Comparison of ENCODE assay signal across 9 cellular contexts in genomic region chr9:5832093-5832542, GRCh38. TPM values are rescaled to one million over a fixed set of nuclear protein-coding genes. Genes with fewer than 3 reads are reported as not detected.
A peak's percentile ranks its signal among the peaks of the same experiment; 100 is the strongest.
DNase-seq lines count a peak whose midpoint lies in the region; ATAC-seq and TF ChIP-seq lines count a peak whose summit lies in the region.
"Had no signal": no experiment of that assay in that cellular context is flagged by ENCODE, and none has a peak within 500 bp of the region (broad histone marks: within the 10 kb centered on the region; RNA-seq: fewer than 3 reads in every experiment).

No MANE protein-coding gene starts in this region.

- no peak overlapping the region for H2AK5ac ChIP-seq in mesenchymal stem cell (ENCODE audit: low read length, severe bottlenecking)

- peak overlapping the region in 1 of 2 experiments; percentile 99 for H3K14ac ChIP-seq in mesenchymal stem cell (ENCODE audit: low read length in 2 of 2)

- no peaks in the 10 kb centered on the region for H3K9me3 Mint-ChIP-seq in CD8-positive, alpha-beta T cell
- H3K9me3 Mint-ChIP-seq in central memory CD8-positive, alpha-beta T cell, result no peaks in the 10 kb centered on the region

- 10% methylated on average over 6 of the region's 9 CpGs for WGBS in mesenchymal stem cell
- 3 to 5% methylated on average over 8 to 9 of the region's 9 CpGs for WGBS in upper lobe of left lung, 2 donors

- no peaks in the 10 kb centered on the region for H3K36me3 ChIP-seq in CD8-positive, alpha-beta T cell (ENCODE audit: insufficient read depth, low read length)
- H3K36me3 ChIP-seq in H7 (replicated peaks; ENCODE audit: control insufficient read depth, insufficient read depth, low read length), result no peaks in the 10 kb centered on the region; the same call in 1 of the 2 replicates
- H3K36me3 ChIP-seq in NT2/D1 (ENCODE audit: insufficient read depth, insufficient read length, low read length), result peaks cover 18% of the 10 kb centered on the region
- peaks cover 0 to 8% of the 10 kb centered on the region in 2 experiments for H3K36me3 ChIP-seq in mesenchymal stem cell (ENCODE audit: control insufficient read depth in 1 of 2, insufficient read depth in 2 of 2, low read depth in 1 of 2, low read length in 2 of 2)
- no peaks in the 10 kb centered on the region for H3K36me3 ChIP-seq in upper lobe of left lung

- no peak for TF ChIP-seq CTCF in CD8-positive, alpha-beta T cell (IDR thresholded peaks at IDR 0.05)
- TF ChIP-seq CTCF in upper lobe of left lung (IDR thresholded peaks at IDR 0.05), result no peak

- H4K8ac ChIP-seq in mesenchymal stem cell (ENCODE audit: low read length), result peak overlapping the region; percentile 90

- H3K4me3 ChIP-seq in CD8-positive, alpha-beta T cell (ENCODE audit: low read depth, low read length), result peak overlapping the region; percentile 91
- H3K4me3 ChIP-seq in H7 (ENCODE audit: insufficient read depth, low read depth, low read length), result peak overlapping the region; percentile 86
- peak overlapping the region; percentile 83 for H3K4me3 ChIP-seq in NT2/D1 (ENCODE audit: insufficient read length, low read depth)
- H3K4me3 ChIP-seq in mesenchymal stem cell (ENCODE audit: insufficient read depth in 1 of 2, low read depth in 1 of 2, low read length in 2 of 2), result peak overlapping the region; percentile 90 to 93
- H3K4me3 ChIP-seq in upper lobe of left lung, result peak overlapping the region; percentile 43 to 90 (median 84)

- H2AFZ ChIP-seq in mesenchymal stem cell (ENCODE audit: low read depth, low read length), result peak overlapping the region; percentile 96

- DNase-seq in CD8-positive, alpha-beta T cell, result peak in 2 of 7 experiments; percentile 24 to 36
- DNase-seq in H7 (no peak), NT2/D1 (ENCODE audit: low read depth, low spot score) (no peak), mesenchymal stem cell (no peak), upper lobe of left lung (no peak), NCI-H2081 (lab: John Stamatoyannopoulos, UW) (no peak)
- DNase-seq in central memory CD8-positive, alpha-beta T cell (ENCODE audit: low spot score in 2 of 2), result peak in 1 of 2 donors; percentile 21

- H3K4me1 Mint-ChIP-seq in CD8-positive, alpha-beta T cell (ENCODE audit: low read depth), result peaks cover 68% of the 10 kb centered on the region
- H3K4me1 Mint-ChIP-seq in central memory CD8-positive, alpha-beta T cell, result peaks cover 34% of the 10 kb centered on the region

- H3K4me2 ChIP-seq in mesenchymal stem cell (ENCODE audit: low read length, poor library complexity, severe bottlenecking), result peak overlapping the region; percentile 95

- peak overlapping the region; percentile 41 for H3K27ac ChIP-seq in CD8-positive, alpha-beta T cell (ENCODE audit: low read depth, low read length)
- no peak overlapping the region for H3K27ac ChIP-seq in mesenchymal stem cell (ENCODE audit: low read length, poor library complexity, severe bottlenecking)
- peak overlapping the region; percentile 71 to 87 (median 80) for H3K27ac ChIP-seq in upper lobe of left lung

- peak overlapping the region; percentile 88 for H4K91ac ChIP-seq in mesenchymal stem cell (ENCODE audit: low read length)

- peak overlapping the region; percentile 42 to 99 for H2BK12ac ChIP-seq in mesenchymal stem cell (ENCODE audit: low read length in 2 of 2)

- peak overlapping the region; percentile 45 to 93 for H3K4ac ChIP-seq in mesenchymal stem cell (ENCODE audit: low read depth in 1 of 2, low read length in 2 of 2)

- no peaks in the 10 kb centered on the region for H3K27me3 ChIP-seq in CD8-positive, alpha-beta T cell (ENCODE audit: insufficient read depth, low read length)
- H3K27me3 ChIP-seq in H7 (ENCODE audit: control insufficient read depth, insufficient read depth, low read length) (peaks cover 4% of the 10 kb centered on the region), NT2/D1 (ENCODE audit: insufficient read depth, insufficient read length) (peaks cover 8% of the 10 kb centered on the region), mesenchymal stem cell (ENCODE audit: control insufficient read depth in 1 of 2, insufficient read depth in 1 of 2, low read length in 2 of 2) (no peaks in the 10 kb centered on the region), upper lobe of left lung (no peaks in the 10 kb centered on the region)

- peak overlapping the region; percentile 96 for H3K4me3 Mint-ChIP-seq in CD8-positive, alpha-beta T cell
- H3K4me3 Mint-ChIP-seq in central memory CD8-positive, alpha-beta T cell, result peak overlapping the region; percentile 94

- POLR2A ChIA-PET in CD8-positive, alpha-beta T cell (lab: Charles Lee), result interaction anchor here (0.5 to 3.5 kb wide), 6 partner anchors 10 to 847 kb away, joined by 3 to 30 read pairs (median 12); partner anchors contain the start of gene JAK2

- H3K36me3 Mint-ChIP-seq in CD8-positive, alpha-beta T cell, result peaks cover 28% of the 10 kb centered on the region
- peaks cover 9% of the 10 kb centered on the region for H3K36me3 Mint-ChIP-seq in central memory CD8-positive, alpha-beta T cell (ENCODE audit: insufficient read depth)

- CTCF ChIA-PET in CD8-positive, alpha-beta T cell (lab: Charles Lee), result interaction anchor here (0.9 to 4.1 kb wide), 17 partner anchors 8 to 197 kb away, joined by 3 to 28 read pairs (median 5); a partner anchor contains a TSS

- H3K27ac Mint-ChIP-seq in CD8-positive, alpha-beta T cell, result peak overlapping the region; percentile 76
- H3K27ac Mint-ChIP-seq in central memory CD8-positive, alpha-beta T cell (ENCODE audit: low read depth), result peak overlapping the region; percentile 19

- peak overlapping the region; percentile 77 for H2BK15ac ChIP-seq in mesenchymal stem cell (ENCODE audit: low read depth, poor library complexity, severe bottlenecking)

- H2BK5ac ChIP-seq in mesenchymal stem cell (ENCODE audit: low read depth, low read length, poor library complexity, severe bottlenecking), result no peak overlapping the region

- no peaks in the 10 kb centered on the region for H3K9me3 ChIP-seq in CD8-positive, alpha-beta T cell (ENCODE audit: low read length)
- H3K9me3 ChIP-seq in NT2/D1 (ENCODE audit: insufficient read depth, low read length), result no peaks in the 10 kb centered on the region
- H3K9me3 ChIP-seq in mesenchymal stem cell (ENCODE audit: control insufficient read depth, low read length), result no peaks in the 10 kb centered on the region
- no peaks in the 10 kb centered on the region for H3K9me3 ChIP-seq in upper lobe of left lung

- peak; percentile 13 for ATAC-seq in CD8-positive, alpha-beta T cell
- peak; percentile 21 for ATAC-seq in central memory CD8-positive, alpha-beta T cell (replicated peaks; ENCODE audit: extremely low read depth, poor library complexity, severe bottlenecking)
- peak in 1 of 2 donors; percentile 21 for ATAC-seq in upper lobe of left lung (ENCODE audit: low FRiP score in 2 of 2)
- ATAC-seq in HG02798 (IDR thresholded peaks at IDR 0.05; ENCODE audit: poor library complexity, unreplicated experiment), result no peak

- peak overlapping the region; percentile 98 to 99 for H3K18ac ChIP-seq in mesenchymal stem cell (ENCODE audit: low read depth in 1 of 2, low read length in 2 of 2)

- intact Hi-C loops in CD8-positive, alpha-beta T cell (cut with DNase I, micrococcal nuclease), result loop anchor here (2.0 to 10.0 kb wide), 11 partner anchors 17 to 1155 kb away; partner anchors contain the start of genes CD274 (in 2 of the 2), CDC37L1 (in 1 of the 2), JAK2 (in 1 of the 2) and PLGRKT (in 1 of the 2)

- peaks cover 17% of the 10 kb centered on the region for H3K79me1 ChIP-seq in mesenchymal stem cell (replicated peaks; ENCODE audit: low read length, poor library complexity, severe bottlenecking)

- H3K23ac ChIP-seq in mesenchymal stem cell (ENCODE audit: low read length in 2 of 2), result peak overlapping the region; percentile 80 to 96

- H3K9ac ChIP-seq in NT2/D1 (ENCODE audit: insufficient read length, low read depth), result peak overlapping the region; percentile 84
- peak overlapping the region; percentile 79 for H3K9ac ChIP-seq in mesenchymal stem cell (ENCODE audit: low read length)

- H3K27me3 Mint-ChIP-seq in CD8-positive, alpha-beta T cell (ENCODE audit: low read depth), result no peaks in the 10 kb centered on the region
- H3K27me3 Mint-ChIP-seq in central memory CD8-positive, alpha-beta T cell, result no peaks in the 10 kb centered on the region

- H2BK120ac ChIP-seq in mesenchymal stem cell (ENCODE audit: low read depth, low read length), result peak overlapping the region; percentile 87

- TF ChIP-seq POLR2A in upper lobe of left lung (IDR thresholded peaks at IDR 0.05), result no peak

- TF ChIP-seq EP300 in upper lobe of left lung (IDR thresholded peaks at IDR 0.05), result no peak

- peaks cover 34% of the 10 kb centered on the region for H3K4me1 ChIP-seq in CD8-positive, alpha-beta T cell (ENCODE audit: insufficient read depth, low read length)
- H3K4me1 ChIP-seq in NT2/D1 (ENCODE audit: insufficient read depth, insufficient read length) (peaks cover 2% of the 10 kb centered on the region), mesenchymal stem cell (ENCODE audit: control insufficient read depth, insufficient read depth, low read depth, low read length) (peaks cover 5% of the 10 kb centered on the region), upper lobe of left lung (peaks cover 16 to 26% (median 20%) of the 10 kb centered on the region in 4 donors)

RNA-seq across cellular contexts. Expression of gene ERMP1, which starts 0.8 kb away (rescaled TPM):
- 1 to 10 TPM; 5.2 to 7.9 TPM for total RNA-seq in CD8-positive, alpha-beta T cell
- 12.9 and 18.8 TPM in 2 replicates for total RNA-seq in H7 (2014; rRNA removed; shearing (Covaris generic))
- 28.3 TPM for polyA plus RNA-seq in mesenchymal stem cell (2013, experiment 1 of 2)
- 29.1 TPM for polyA plus RNA-seq in mesenchymal stem cell (2013, experiment 2 of 2)
- 10 to 100 TPM in 5 of 6 donors, 1 to 10 TPM in 1; 8.4 to 27.4 (median 20.5) TPM for total RNA-seq in upper lobe of left lung

RNA-seq across cellular contexts. Expression of gene MLANA, which starts 58.6 kb away (rescaled TPM):
- total RNA-seq in CD8-positive, alpha-beta T cell, result not detected
- total RNA-seq in H7 (2014; rRNA removed; shearing (Covaris generic)), result not detected in 2 replicates
- not detected for polyA plus RNA-seq in mesenchymal stem cell (2013, experiment 1 of 2)
- not detected for polyA plus RNA-seq in mesenchymal stem cell (2013, experiment 2 of 2)
- total RNA-seq in upper lobe of left lung, result not detected
- total RNA-seq: lung microvascular endothelial cell had no signal
